8 cellular contexts compared by ENCODE assay signal in the genomic region with DNA sequence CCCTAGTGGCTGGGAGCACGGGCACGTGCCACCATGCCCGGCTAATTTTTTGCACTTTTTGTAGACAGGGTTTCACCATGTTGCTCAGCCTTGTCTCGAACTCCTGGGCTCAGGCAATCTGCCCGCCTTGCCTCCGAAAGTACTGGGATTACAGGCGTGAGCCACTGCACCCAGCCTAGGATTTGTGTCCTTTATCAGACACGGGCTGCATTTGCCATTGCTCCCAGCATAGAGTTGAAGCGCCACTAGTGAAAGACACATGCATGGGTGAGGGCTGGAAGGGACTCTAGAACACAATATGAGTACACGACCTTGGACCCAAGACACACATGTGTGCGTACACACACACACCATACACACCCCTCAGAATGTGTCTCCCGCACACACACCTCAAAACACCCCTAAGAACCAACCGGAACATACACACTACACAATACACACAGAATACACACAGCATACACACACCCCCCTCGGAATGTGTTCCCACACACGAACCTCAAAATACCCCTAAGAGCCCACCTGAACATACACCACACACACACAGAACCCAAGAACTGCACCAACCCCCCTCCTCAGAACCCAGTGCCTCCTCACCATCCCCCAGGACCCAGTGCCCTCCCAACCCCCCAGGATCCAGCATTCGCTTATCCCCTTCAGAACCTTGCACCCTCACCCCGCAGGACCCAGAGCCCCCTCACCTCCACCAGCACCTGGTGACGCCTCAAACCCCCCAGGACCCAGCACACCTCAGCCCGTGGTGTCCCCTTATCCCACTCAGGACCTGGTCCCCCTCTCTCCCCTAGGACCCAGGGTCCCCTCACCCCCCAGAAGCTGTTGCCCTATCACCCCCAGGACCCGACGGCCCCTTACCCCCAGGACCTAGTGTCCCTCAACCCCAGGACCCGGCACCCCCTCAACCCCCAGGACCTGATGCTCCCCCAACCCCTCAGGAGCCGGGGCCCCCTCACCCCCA. TPM values are rescaled to one million over a fixed set of nuclear protein-coding genes. Genes with fewer than 3 reads are reported as not detected.
A peak's percentile ranks its signal among the peaks of the same experiment; 100 is the strongest.
DNase-seq lines count a peak whose midpoint lies in the region; ATAC-seq and TF ChIP-seq lines count a peak whose summit lies in the region.

No MANE protein-coding gene starts in this region.

- CTCF ChIA-PET in activated CD4-positive, alpha-beta T cell treated with anti-CD3 and anti-CD28 coated beads, Interleukin-2, amount 10 ng/mL, durations not matched to agents 7 days and 5 days (lab: Charles Lee) = interaction anchor here (1.1 to 1.9 kb wide), 2 partner anchors 9 to 58 kb away, joined by 5 to 11 read pairs; no protein-coding TSS in a partner anchor

- H3K4me1 ChIP-seq in right lobe of liver (peaks cover 0 to 4% (median 0%) of the 10 kb centered on the region in 4 donors), tibial artery (peaks cover 0 to 28% (median 14%) of the 10 kb centered on the region in 4 donors)

- POLR2A ChIA-PET in activated CD4-positive, alpha-beta T cell treated with anti-CD3 and anti-CD28 coated beads, Interleukin-2, amount 10 ng/mL, durations not matched to agents 7 days and 5 days (lab: Charles Lee) = interaction anchor here (0.6 to 0.7 kb wide), 2 partner anchors 17 to 31 kb away, joined by 3 to 4 read pairs; no protein-coding TSS in a partner anchor

- intact Hi-C loops in right lobe of liver (cut with DNase I) = no loop called here
- intact Hi-C loops in tibial artery (cut with DNase I; ENCODE audit: low total_unique reads) = no loop called here

- TF ChIP-seq CTCF in astrocyte of the cerebellum (IDR thresholded peaks at IDR 0.05; ENCODE audit: low read depth, low read length, missing control alignments) (no peak), right lobe of liver (IDR thresholded peaks at IDR 0.05) (no peak), tibial artery (IDR thresholded peaks at IDR 0.05) (no peak)

- DNase-seq in activated CD4-positive, alpha-beta T cell treated with anti-CD3 and anti-CD28 coated beads, Interleukin-2, amount 10 ng/mL, durations not matched to agents 7 days and 5 days = no peak
- no peak for DNase-seq in activated CD4-positive, alpha-beta T cell treated with anti-CD3 and anti-CD28 coated beads for 4 hours
- DNase-seq in astrocyte of the cerebellum (ENCODE audit: low read depth) = no peak
- peak in 1 of 3 donors; percentile 31 for DNase-seq in right lobe of liver
- no peak for DNase-seq in tibial artery
- no peak for DNase-seq in NOMO-1 (lab: John Stamatoyannopoulos, UW; ENCODE audit: unreplicated experiment in 2 of 2)
- DNase-seq in AG08396 (ENCODE audit: low spot score) = no peak

- 52% methylated on average over 18 of the region's 23 CpGs for WGBS in right lobe of liver (ENCODE audit: insufficient coverage, low coverage, low lambda C conversion rate, missing lambda C conversion rate)

- no peak for TF ChIP-seq POLR2A in right lobe of liver (IDR thresholded peaks at IDR 0.05)
- no peak for TF ChIP-seq POLR2A in GM18505 (IDR thresholded peaks at IDR 0.05; ENCODE audit: borderline replicate concordance, extremely low read depth, insufficient read depth, insufficient read length)

- in situ Hi-C loops in astrocyte of the cerebellum (cut with HindIII; ENCODE audit: low sequenced_read_pairs) = loop anchor here (10.0 kb wide), 1 partner anchor 90 kb away; the partner anchor contains the start of gene ADD1

- H3K27me3 ChIP-seq in right lobe of liver (no peaks in the 10 kb centered on the region), tibial artery (no peaks in the 10 kb centered on the region)

- H3K27me3 Mint-ChIP-seq in activated CD4-positive, alpha-beta T cell treated with anti-CD3 and anti-CD28 coated beads, Interleukin-2, amount 10 ng/mL, durations not matched to agents 7 days and 5 days = no peaks in the 10 kb centered on the region

- H3K4me3 ChIP-seq in astrocyte of the cerebellum (ENCODE audit: low read depth, low read length) (peak overlapping the region; percentile 75), right lobe of liver (peak overlapping the region; percentile 76 to 97 (median 89)), tibial artery (peak overlapping the region; percentile 67 to 95)

- peak overlapping the region in 2 of 3 donors; percentile 67 to 83 for H3K27ac ChIP-seq in right lobe of liver
- peak overlapping the region; percentile 75 to 84 for H3K27ac ChIP-seq in tibial artery

- ATAC-seq in right lobe of liver (peak in 1 of 4 donors; percentile 3), GM18505 (IDR thresholded peaks at IDR 0.05; ENCODE audit: unreplicated experiment) (no peak)

- peaks cover 7% of the 10 kb centered on the region for H3K36me3 Mint-ChIP-seq in activated CD4-positive, alpha-beta T cell treated with anti-CD3 and anti-CD28 coated beads, Interleukin-2, amount 10 ng/mL, durations not matched to agents 7 days and 5 days (ENCODE audit: low read depth)

- peak overlapping the region; percentile 79 for H3K27ac Mint-ChIP-seq in activated CD4-positive, alpha-beta T cell treated with anti-CD3 and anti-CD28 coated beads, Interleukin-2, amount 10 ng/mL, durations not matched to agents 7 days and 5 days

- peaks cover 33% of the 10 kb centered on the region for H3K4me1 Mint-ChIP-seq in activated CD4-positive, alpha-beta T cell treated with anti-CD3 and anti-CD28 coated beads, Interleukin-2, amount 10 ng/mL, durations not matched to agents 7 days and 5 days

- H3K9me3 ChIP-seq in right lobe of liver = no peaks in the 10 kb centered on the region
- no peaks in the 10 kb centered on the region for H3K9me3 ChIP-seq in tibial artery

- peak overlapping the region; percentile 74 for H3K4me3 Mint-ChIP-seq in activated CD4-positive, alpha-beta T cell treated with anti-CD3 and anti-CD28 coated beads, Interleukin-2, amount 10 ng/mL, durations not matched to agents 7 days and 5 days

- no peaks in the 10 kb centered on the region for H3K9me3 Mint-ChIP-seq in activated CD4-positive, alpha-beta T cell treated with anti-CD3 and anti-CD28 coated beads, Interleukin-2, amount 10 ng/mL, durations not matched to agents 7 days and 5 days

- H3K36me3 ChIP-seq in right lobe of liver (no peaks in the 10 kb centered on the region), tibial artery (no peaks in the 10 kb centered on the region)

RNA-seq across cellular contexts. Expression of gene TNIP2, which starts 1.0 kb away (rescaled TPM):
- total RNA-seq in activated CD4-positive, alpha-beta T cell treated with anti-CD3 and anti-CD28 coated beads, Interleukin-2, amount 10 ng/mL, durations not matched to agents 7 days and 5 days = 10 to 100 TPM; 35.0 to 43.6 TPM
- total RNA-seq in right lobe of liver = 10 to 100 TPM in 5 of 6 experiments, 1 to 10 TPM in 1; 9.7 to 40.6 (median 18.8) TPM

RNA-seq across cellular contexts. Expression of gene SH3BP2, which starts 37.8 kb away (rescaled TPM):
- total RNA-seq in activated CD4-positive, alpha-beta T cell treated with anti-CD3 and anti-CD28 coated beads, Interleukin-2, amount 10 ng/mL, durations not matched to agents 7 days and 5 days = 10 to 100 TPM; 69.3 to 78.2 TPM
- 10 to 100 TPM; 34.9 to 51.8 (median 40.7) TPM for total RNA-seq in right lobe of liver
